8 cellular contexts compared by ENCODE assay signal in the genomic region with DNA sequence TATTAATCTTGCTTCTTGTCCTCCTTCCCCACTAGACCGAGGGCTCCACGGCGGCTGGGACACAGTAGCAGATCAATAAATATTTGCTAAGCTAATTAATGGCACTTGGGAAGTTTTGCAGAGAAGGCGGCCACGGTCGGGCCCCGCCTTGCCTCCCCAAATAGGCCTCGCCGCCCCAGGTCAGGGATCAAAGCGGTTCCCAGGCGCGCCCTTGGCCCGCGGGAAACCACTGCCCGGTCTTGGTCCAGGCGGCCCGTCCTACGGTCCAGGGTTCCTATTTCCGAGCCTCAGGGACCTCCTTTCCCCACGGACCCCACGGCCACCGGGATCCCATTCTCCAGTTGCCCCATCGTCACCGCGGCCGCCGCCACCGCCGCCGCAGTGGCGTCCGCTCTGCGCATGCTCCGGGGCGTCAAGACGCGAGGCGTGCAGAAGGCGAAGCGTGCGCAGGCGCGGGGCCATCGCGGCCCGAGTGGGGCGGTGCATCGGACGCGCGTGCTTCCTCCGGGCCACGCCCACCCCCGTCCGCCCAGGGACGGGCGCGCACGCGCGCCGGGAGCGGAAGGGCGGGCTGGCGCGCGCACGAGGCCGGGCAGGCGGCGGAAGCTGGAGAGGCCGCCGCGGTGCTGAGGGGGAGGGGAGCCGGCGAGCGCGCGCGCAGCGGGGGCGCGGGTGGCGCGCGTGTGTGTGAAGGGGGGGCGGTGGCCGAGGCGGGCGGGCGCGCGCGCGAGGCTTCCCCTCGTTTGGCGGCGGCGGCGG.
DNase-seq lines count a peak whose midpoint lies in the region; ATAC-seq lines count a peak whose summit lies in the region.

Gene SMARCA4 (plus strand): TSS at position 717 of the 759 bp plus-strand sequence. CDS start 23,122 bp downstream, outside the sequence.

- H3K4me3 Mint-ChIP-seq in central memory CD8-positive, alpha-beta T cell: peak within 1 kb of the TSS; percentile 82

- peaks cover 41% of the 10 kb centered on the region for H3K4me1 Mint-ChIP-seq in central memory CD8-positive, alpha-beta T cell

- peaks cover 26% of the 10 kb centered on the region for H3K36me3 Mint-ChIP-seq in central memory CD8-positive, alpha-beta T cell (ENCODE audit: insufficient read depth)

- DNase-seq in AG08396 (ENCODE audit: low spot score) (peak; percentile 100), NCI-H446 treated with DMSO at 0.1 percent for 48 hours (lab: John Stamatoyannopoulos, UW) (peak; percentile 91), iris pigment epithelial cell (ENCODE audit: low read depth) (peak; percentile 95)
- peak; percentile 96 to 97 for DNase-seq in central memory CD8-positive, alpha-beta T cell (ENCODE audit: low spot score in 2 of 2)
- DNase-seq in stimulated activated CD4-positive, alpha-beta T cell treated with anti-CD3 and anti-CD28 coated beads, Interleukin-12 subunit alpha, Interleukin-12 subunit beta, amount 100 ng/mL, for 24 hours (ENCODE audit: low read depth in 2 of 2): peak; percentile 93 to 94

- H3K9me3 Mint-ChIP-seq in central memory CD8-positive, alpha-beta T cell: no peaks in the 10 kb centered on the region

- peak within 1 kb of the TSS; percentile 91 for H3K27ac Mint-ChIP-seq in central memory CD8-positive, alpha-beta T cell (ENCODE audit: low read depth)

- no peaks in the 10 kb centered on the region for H3K27me3 Mint-ChIP-seq in central memory CD8-positive, alpha-beta T cell

- ATAC-seq in GM19025 (IDR thresholded peaks at IDR 0.05; ENCODE audit: low read depth, unreplicated experiment): peak; percentile 69
- peak; percentile 79 for ATAC-seq in HG03354 (IDR thresholded peaks at IDR 0.05; ENCODE audit: poor library complexity, severe bottlenecking, unreplicated experiment)
- ATAC-seq in activated CD4-positive, CD25-positive, alpha-beta regulatory T cell treated with anti-CD3 and anti-CD28 coated beads, Interleukin-2, amount 50 U/mL, for 24 hours: peak; percentile 72 to 80
- peak; percentile 65 for ATAC-seq in central memory CD8-positive, alpha-beta T cell (replicated peaks; ENCODE audit: extremely low read depth, poor library complexity, severe bottlenecking)

Comparison
In these comparisons a context has a peak if more than half of its experiments do, and no peak if none do; other contexts are left out.
1. Peak in every context shown above with its lines: DNase-seq and ATAC-seq.